8 cellular contexts compared by ENCODE assay signal in genomic region chr19:49363265-49364082, GRCh38. TPM values are rescaled to one million over a fixed set of nuclear protein-coding genes. Genes with fewer than 3 reads are reported as not detected.
DNase-seq lines count a peak whose midpoint lies in the region; ATAC-seq and TF ChIP-seq lines count a peak whose summit lies in the region.

Gene DKKL1 (plus strand): TSS chr19:49363877. CDS start chr19:49363999, 122 bp downstream.

- H3K27me3 ChIP-seq in tibial nerve, result peaks cover 0 to 4% of the 10 kb centered on the region in 2 donors

- peak in 1 of 2 donors; percentile 72 for TF ChIP-seq POLR2A in tibial nerve (IDR thresholded peaks at IDR 0.05)

- TF ChIP-seq CTCF in GM12872 (IDR thresholded peaks at IDR 0.05; ENCODE audit: insufficient read depth, low read depth, low read length) (peak; percentile 31; the same call in 2 of the 3 replicates), tibial nerve (IDR thresholded peaks at IDR 0.05) (peak in 4 of 5 experiments; percentile 5 to 37 (median 32))

- H3K36me3 ChIP-seq in tibial nerve, result peaks cover 0 to 16% (median 0%) of the 10 kb centered on the region in 3 donors

- peaks cover 0 to 34% (median 8%) of the 10 kb centered on the region in 4 donors for H3K4me1 ChIP-seq in tibial nerve

- DNase-seq in HT1080 (ENCODE audit: low read depth) (peak; percentile 92), cardiac septum (ENCODE audit: low spot score) (peak; percentile 99), pons (ENCODE audit: low spot score) (peak; percentile 63), tibial nerve (ENCODE audit: low spot score in 2 of 2) (peak; percentile 100)
- DNase-seq in activated naive CD8-positive, alpha-beta T cell treated with anti-CD3 and anti-CD28 coated beads, Interleukin-2, amount 50 U/mL, for 16 hours (ENCODE audit: low read depth, low spot score), result peak; percentile 26

- no peaks in the 10 kb centered on the region for H3K9me3 ChIP-seq in tibial nerve

- TF ChIP-seq EP300 in tibial nerve (IDR thresholded peaks at IDR 0.05), result peak; percentile 15 to 91

- intact Hi-C loops in cardiac septum (cut with DNase I), result loop anchor here (2.0 kb wide), 1 partner anchor 79 kb away; no protein-coding TSS in a partner anchor

- 1 to 2% methylated on average over 45 to 46 of the region's 46 CpGs for WGBS in tibial nerve, 2 donors

- H3K27ac ChIP-seq in tibial nerve, result peak within 1 kb of the TSS; percentile 88 to 97 (median 92)

- H3K4me3 ChIP-seq in tibial nerve, result peak within 1 kb of the TSS; percentile 40 to 85 (median 68)

- ATAC-seq in SK-N-SH treated with all-trans-retinoic acid at 6 μM for 48 hours (peak; percentile 84), GM19463 (IDR thresholded peaks at IDR 0.05; ENCODE audit: unreplicated experiment) (no peak)

TF ChIP-seq in SK-N-SH treated with all-trans-retinoic acid at 6 μM for 48 hours, 23 proteins besides CTCF, POLR2A, EP300 and RAD21:
- TF ChIP-seq PATZ1 (CRISPR knock-in tag; IDR thresholded peaks at IDR 0.05; ENCODE audit: borderline replicate concordance) (no peak), GLIS3 (CRISPR knock-in tag; IDR thresholded peaks at IDR 0.05) (no peak), ZNF70 (CRISPR knock-in tag; IDR thresholded peaks at IDR 0.05) (no peak)
- TF ChIP-seq, protein P1, sequence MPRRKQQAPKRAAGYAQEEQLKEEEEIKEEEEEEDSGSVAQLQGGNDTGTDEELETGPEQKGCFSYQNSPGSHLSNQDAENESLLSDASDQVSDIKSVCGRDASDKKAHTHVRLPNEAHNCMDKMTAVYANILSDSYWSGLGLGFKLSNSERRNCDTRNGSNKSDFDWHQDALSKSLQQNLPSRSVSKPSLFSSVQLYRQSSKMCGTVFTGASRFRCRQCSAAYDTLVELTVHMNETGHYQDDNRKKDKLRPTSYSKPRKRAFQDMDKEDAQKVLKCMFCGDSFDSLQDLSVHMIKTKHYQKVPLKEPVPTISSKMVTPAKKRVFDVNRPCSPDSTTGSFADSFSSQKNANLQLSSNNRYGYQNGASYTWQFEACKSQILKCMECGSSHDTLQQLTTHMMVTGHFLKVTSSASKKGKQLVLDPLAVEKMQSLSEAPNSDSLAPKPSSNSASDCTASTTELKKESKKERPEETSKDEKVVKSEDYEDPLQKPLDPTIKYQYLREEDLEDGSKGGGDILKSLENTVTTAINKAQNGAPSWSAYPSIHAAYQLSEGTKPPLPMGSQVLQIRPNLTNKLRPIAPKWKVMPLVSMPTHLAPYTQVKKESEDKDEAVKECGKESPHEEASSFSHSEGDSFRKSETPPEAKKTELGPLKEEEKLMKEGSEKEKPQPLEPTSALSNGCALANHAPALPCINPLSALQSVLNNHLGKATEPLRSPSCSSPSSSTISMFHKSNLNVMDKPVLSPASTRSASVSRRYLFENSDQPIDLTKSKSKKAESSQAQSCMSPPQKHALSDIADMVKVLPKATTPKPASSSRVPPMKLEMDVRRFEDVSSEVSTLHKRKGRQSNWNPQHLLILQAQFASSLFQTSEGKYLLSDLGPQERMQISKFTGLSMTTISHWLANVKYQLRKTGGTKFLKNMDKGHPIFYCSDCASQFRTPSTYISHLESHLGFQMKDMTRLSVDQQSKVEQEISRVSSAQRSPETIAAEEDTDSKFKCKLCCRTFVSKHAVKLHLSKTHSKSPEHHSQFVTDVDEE (CRISPR knock-in tag; IDR thresholded peaks at IDR 0.05), result no peak
- TF ChIP-seq, protein P2, sequence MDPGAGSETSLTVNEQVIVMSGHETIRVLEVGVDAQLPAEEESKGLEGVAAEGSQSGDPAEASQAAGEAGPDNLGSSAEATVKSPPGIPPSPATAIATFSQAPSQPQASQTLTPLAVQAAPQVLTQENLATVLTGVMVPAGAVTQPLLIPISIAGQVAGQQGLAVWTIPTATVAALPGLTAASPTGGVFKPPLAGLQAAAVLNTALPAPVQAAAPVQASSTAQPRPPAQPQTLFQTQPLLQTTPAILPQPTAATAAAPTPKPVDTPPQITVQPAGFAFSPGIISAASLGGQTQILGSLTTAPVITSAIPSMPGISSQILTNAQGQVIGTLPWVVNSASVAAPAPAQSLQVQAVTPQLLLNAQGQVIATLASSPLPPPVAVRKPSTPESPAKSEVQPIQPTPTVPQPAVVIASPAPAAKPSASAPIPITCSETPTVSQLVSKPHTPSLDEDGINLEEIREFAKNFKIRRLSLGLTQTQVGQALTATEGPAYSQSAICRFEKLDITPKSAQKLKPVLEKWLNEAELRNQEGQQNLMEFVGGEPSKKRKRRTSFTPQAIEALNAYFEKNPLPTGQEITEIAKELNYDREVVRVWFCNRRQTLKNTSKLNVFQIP (CRISPR knock-in tag; IDR thresholded peaks at IDR 0.05; ENCODE audit: borderline replicate concordance, low read depth), result no peak

RNA-seq across cellular contexts. Expression of gene DKKL1, which starts in this region (rescaled TPM):
- total RNA-seq in HT1080 (2014; rRNA removed; shearing (Covaris generic)), result not detected in 2 replicates
- not detected in 2 replicates for polyA plus RNA-seq in HT1080 (2015; cell fraction: cytosol; rRNA removed)
- polyA plus RNA-seq in HT1080 (2015; cell fraction: nucleus; rRNA removed), result not detected in 2 replicates
- total RNA-seq in cardiac septum (not detected), tibial nerve (not detected)

Comparison
In these comparisons a context has a peak if more than half of its experiments do, and no peak if none do; other contexts are left out.
1. Peak in DNase-seq in HT1080; RNA of the gene not detected or under 1 TPM.
2. Peak in DNase-seq in cardiac septum; RNA of the gene not detected or under 1 TPM.
3. Peak in DNase-seq, H3K4me3 ChIP-seq and H3K27ac ChIP-seq in tibial nerve; RNA of the gene not detected or under 1 TPM.
4. DNase-seq: peak in every context shown above with its lines; median percentile 100 in tibial nerve; 99 in cardiac septum; 92 in HT1080; 63 in pons; 26 in activated naive CD8-positive, alpha-beta T cell treated with anti-CD3 and anti-CD28 coated beads, Interleukin-2, amount 50 U/mL, for 16 hours.